In the genomic region with DNA sequence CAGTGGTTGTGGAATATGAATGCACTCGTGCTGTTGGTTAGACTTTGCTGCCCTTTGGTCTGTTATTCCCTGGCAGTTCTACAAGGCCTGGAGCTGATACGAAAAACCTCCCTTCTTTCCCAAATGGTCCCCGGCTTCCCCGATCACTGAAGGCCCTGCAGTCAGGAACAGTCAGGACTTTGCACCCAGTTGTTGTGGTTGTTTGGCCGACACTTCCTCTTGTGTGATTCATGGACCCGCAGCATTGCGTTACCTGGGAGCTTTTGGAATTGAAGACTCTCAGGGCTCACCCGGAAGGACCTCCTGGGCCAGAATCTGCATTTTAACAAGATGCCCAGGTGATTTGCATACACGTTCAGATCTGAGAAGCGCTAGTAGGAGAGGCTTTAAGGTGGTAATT, we compare ENCODE assay signal across 6 cellular contexts.
DNase-seq lines count a peak whose midpoint lies in the region; ATAC-seq, FAIRE-seq and TF ChIP-seq lines count a peak whose summit lies in the region.
"Not testable (repeated sequence)": the region's sequence is repeated elsewhere in the genome, so short reads cannot be mapped to it uniquely, and the experiment has no call there.

No MANE protein-coding gene starts in this region.

- FAIRE-seq in small intestine (lab: Jason Lieb, UNC), result not testable (repeated sequence)

- not testable (repeated sequence) for H3K9me2 ChIP-seq in GM23338 (ENCODE audit: insufficient read depth)

- H4K20me1 ChIP-seq in GM23338 (replicated peaks; ENCODE audit: insufficient read depth), result not testable (repeated sequence)

- H2AFZ ChIP-seq in GM23338, result not testable (repeated sequence)

- H3K4me3 Mint-ChIP-seq in GM23338, result 0 out of 3 replicates have a peak overlapping the region, but pooled peaks have one; percentile 15
- H3K4me3 Mint-ChIP-seq in chondrocyte (ENCODE audit: unreplicated experiment); endodermal cell: not testable (repeated sequence)

- not testable (repeated sequence) for H3K36me3 ChIP-seq in GM23338 (ENCODE audit: insufficient read depth); HUES48 (ENCODE audit: control insufficient read depth, insufficient read depth, low read length); endodermal cell (ENCODE audit: control insufficient read depth, insufficient read depth, low read length); small intestine (ENCODE audit: control insufficient read depth in 2 of 2, insufficient read depth in 2 of 2, low read length in 2 of 2)

- TF ChIP-seq CTCF in GM23338 (conservative IDR thresholded peaks at IDR 0.05; ENCODE audit: low read depth in 2 of 2); chondrocyte (IDR thresholded peaks at IDR 0.05); endodermal cell (conservative IDR thresholded peaks at IDR 0.05): not testable (repeated sequence)

- not testable (repeated sequence) for H3K79me2 ChIP-seq in GM23338 (replicated peaks; ENCODE audit: insufficient read depth)

- not testable (repeated sequence) for ATAC-seq in GM23338

- 75 to 80% methylated on average over 1 to 8 of the region's 10 CpGs for WGBS in endodermal cell (ENCODE audit: insufficient coverage in 1 of 2, insufficient read length in 1 of 2), 2 experiments
- whole genome bisulfite sequencing in small intestine, 3 donors, result 23 to 41% (median 40%) methylated on average over 8 to 10 of the region's 10 CpGs

- not testable (repeated sequence) for H3K4me3 ChIP-seq in GM23338; HUES48 (ENCODE audit: low read depth, low read length); endodermal cell (ENCODE audit: low read length); small intestine (ENCODE audit: low read depth in 1 of 2, low read length in 2 of 2)

- H3F3A ChIP-seq in GM23338 (replicated peaks; ENCODE audit: low read depth), result not testable (repeated sequence)

- not testable (repeated sequence) for H3K9me3 ChIP-seq in HUES48 (ENCODE audit: control insufficient read depth, insufficient read depth, low read length); endodermal cell (ENCODE audit: control insufficient read depth, low read length); small intestine (ENCODE audit: control insufficient read depth, low read depth)

- H3K27me3 ChIP-seq in GM23338 (ENCODE audit: insufficient read depth); HUES48 (ENCODE audit: control insufficient read depth, insufficient read depth, low read length); endodermal cell (ENCODE audit: control insufficient read depth, insufficient read depth, low read length, poor library complexity, severe bottlenecking); small intestine (ENCODE audit: control insufficient read depth in 2 of 2, insufficient read depth in 2 of 2, low read length in 2 of 2): not testable (repeated sequence)

- H3K9me3 Mint-ChIP-seq in GM23338 (peaks cover 29% of the 10 kb centered on the region), endodermal cell (peaks cover 12% of the 10 kb centered on the region)
- H3K9me3 Mint-ChIP-seq in chondrocyte (ENCODE audit: low read depth), result not testable (repeated sequence)

- H3K27me3 Mint-ChIP-seq in GM23338 (ENCODE audit: insufficient read depth, low read depth, poor library complexity); endodermal cell (ENCODE audit: insufficient read depth): not testable (repeated sequence)
- peaks cover 21% of the 10 kb centered on the region for H3K27me3 Mint-ChIP-seq in chondrocyte (ENCODE audit: low read depth)

- H3K9ac ChIP-seq in HUES48 (ENCODE audit: low read depth, low read length); endodermal cell (ENCODE audit: extremely low read depth, low read length, poor library complexity, severe bottlenecking): not testable (repeated sequence)

- peaks cover 36% of the 10 kb centered on the region for H3K36me3 Mint-ChIP-seq in GM23338 (ENCODE audit: low read depth)
- H3K36me3 Mint-ChIP-seq in chondrocyte (ENCODE audit: low read depth); endodermal cell (ENCODE audit: low read depth): not testable (repeated sequence)

- DNase-seq in GM23338 (ENCODE audit: low spot score), result peak; percentile 12
- DNase-seq in chondrocyte (ENCODE audit: low spot score), result not testable (repeated sequence)
- DNase-seq in endodermal cell, result peak; percentile 65
- DNase-seq in iPS-NIHi7 (ENCODE audit: extremely low spot score), result peak; percentile 27
- DNase-seq in small intestine, result peak; percentile 81

- not testable (repeated sequence) for H3K4me2 ChIP-seq in GM23338

- H3K27ac ChIP-seq in GM23338 (ENCODE audit: low read depth); endodermal cell (ENCODE audit: low read depth, low read length); small intestine (ENCODE audit: low read depth in 1 of 2, low read length in 1 of 2): not testable (repeated sequence)
- peak overlapping the region; percentile 22 for H3K27ac ChIP-seq in HUES48 (ENCODE audit: low read depth, low read length)

- H3K4me1 Mint-ChIP-seq in GM23338 (peaks cover 14% of the 10 kb centered on the region), chondrocyte (ENCODE audit: low read depth) (peaks cover 12% of the 10 kb centered on the region)
- H3K4me1 Mint-ChIP-seq in endodermal cell, result not testable (repeated sequence)

- H3K4me1 ChIP-seq in GM23338 (ENCODE audit: insufficient read depth); HUES48 (ENCODE audit: control insufficient read depth, insufficient read depth, low read length); endodermal cell (ENCODE audit: control insufficient read depth, insufficient read depth, low read length); small intestine (ENCODE audit: control insufficient read depth in 2 of 2, insufficient read depth in 1 of 2, low read depth in 1 of 2, low read length in 1 of 2): not testable (repeated sequence)

- H3K27ac Mint-ChIP-seq in GM23338 (peak overlapping the region; percentile 68), chondrocyte (ENCODE audit: unreplicated experiment) (peak overlapping the region; percentile 53), endodermal cell (peak overlapping the region; percentile 61)
